ENCODE assay signal across 33 cellular contexts in the genomic region with DNA sequence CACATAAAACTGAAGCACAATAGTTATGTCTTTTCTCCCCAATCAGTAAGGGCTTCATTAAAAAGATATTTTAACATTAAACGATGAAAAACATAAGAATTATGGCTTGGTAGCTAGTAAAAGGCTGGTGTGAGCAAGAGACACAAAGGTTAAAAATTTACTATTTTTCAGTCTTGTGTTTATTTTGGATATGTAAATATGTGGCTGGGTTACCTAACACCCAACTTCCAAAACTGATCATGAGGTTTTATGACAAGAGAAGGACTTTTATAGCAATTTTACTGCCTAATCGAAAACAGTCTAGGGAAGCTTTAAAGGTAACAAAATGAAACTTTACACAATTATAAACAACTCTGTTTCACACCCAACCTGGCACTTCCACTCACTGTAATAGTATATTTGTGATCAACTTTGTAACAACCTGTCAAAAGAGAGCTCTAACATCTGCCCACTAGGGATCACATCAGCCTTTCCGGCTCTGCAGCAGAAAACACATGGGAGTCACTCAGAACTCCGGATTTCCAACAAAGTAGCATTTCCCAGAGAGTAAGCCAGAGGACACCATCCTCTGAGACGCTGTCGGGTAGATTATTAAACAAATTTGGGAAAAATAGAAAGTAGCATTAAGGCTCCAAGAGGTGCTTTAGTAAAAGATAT.
"Had no signal": no experiment of that assay in that cellular context is flagged by ENCODE, and none has a peak within 500 bp of the region (broad histone marks: within the 10 kb centered on the region; RNA-seq: fewer than 3 reads in every experiment).

No MANE protein-coding gene starts in this region.

- H3K4me3 ChIP-seq: cardiac muscle cell, MG63, SJCRH30, SK-N-MC had no signal

- H3K36me3 Mint-ChIP-seq: activated CD4-positive, alpha-beta memory T cell treated with anti-CD3 and anti-CD28 coated beads for 36 hours; activated naive CD4-positive, alpha-beta T cell treated with anti-CD3 and anti-CD28 coated beads, Interleukin-2, amount 10 ng/mL, durations not matched to agents 7 days and 5 days; activated naive CD8-positive, alpha-beta T cell had no signal

- H3K9me3 ChIP-seq: SJCRH30 had no signal

- DNase-seq: activated CD4-positive, alpha-beta memory T cell treated with anti-CD3 and anti-CD28 coated beads for 36 hours; activated CD4-positive, alpha-beta T cell treated with anti-CD3 and anti-CD28 coated beads for 36 hours; activated CD4-positive, alpha-beta T cell treated with anti-CD3 and anti-CD28 coated beads, Interleukin-2, amount 50 U/mL, for 1 hour; activated CD8-positive, alpha-beta memory T cell treated with anti-CD3 and anti-CD28 coated beads, Interleukin-2, amount 50 U/mL, for 4 hours; activated effector memory CD4-positive, alpha-beta T cell treated with Interleukin-2 at 50 U/mL for 16 hours; activated naive CD4-positive, alpha-beta T cell treated with anti-CD3 and anti-CD28 coated beads, Interleukin-2, amount 10 ng/mL, durations not matched to agents 7 days and 5 days; activated T-cell treated with anti-CD3 and anti-CD28 coated beads for 4 hours; activated T-cell treated with anti-CD3 and anti-CD28 coated beads, Interleukin-2, amount 50 U/mL, for 4 hours; amniotic stem cell; aorta; Kasumi-1; MG63; NCI-H1048; NCI-H1105 treated with DMSO at 0.1 percent for 48 hours; NCI-H1436; NCI-H1694; NCI-H1930; NCI-H2081 treated with DMSO at 0.1 percent for 48 hours; NCI-H226; NCI-H446 treated with DMSO at 0.1 percent for 48 hours; NCI-H69; NCI-H82; SHP77; SJCRH30 had no signal

- H3K27ac ChIP-seq: cardiac muscle cell, SJCRH30, SK-N-MC had no signal

- H3K36me3 ChIP-seq: cardiac muscle cell, MG63, SJCRH30 had no signal

- H3K4me1 ChIP-seq: SJCRH30 had no signal

- H3K4me3 Mint-ChIP-seq: activated CD4-positive, alpha-beta memory T cell treated with anti-CD3 and anti-CD28 coated beads for 36 hours; activated CD4-positive, alpha-beta T cell treated with anti-CD3 and anti-CD28 coated beads for 36 hours; activated naive CD4-positive, alpha-beta T cell treated with anti-CD3 and anti-CD28 coated beads, Interleukin-2, amount 10 ng/mL, durations not matched to agents 7 days and 5 days; activated naive CD8-positive, alpha-beta T cell; activated T-cell treated with anti-CD3 and anti-CD28 coated beads, Interleukin-2, amount 50 U/mL, for 4 hours; central memory CD8-positive, alpha-beta T cell; T-helper 1 cell treated with Interleukin-12 subunit alpha and Interleukin-12 subunit beta and Interleukin-4 antibody, amounts not matched to agents 30 μg/mL and 1 μg/mL, for 36 hours; T-helper 2 cell treated with Interferon-gamma antibody and Interleukin-4, amounts not matched to agents 5 μg/mL and 100 μg/mL, for 36 hours had no signal

- ATAC-seq: activated CD4-positive, alpha-beta T cell treated with anti-CD3 and anti-CD28 coated beads for 36 hours; activated CD4-positive, CD25-positive, alpha-beta regulatory T cell treated with anti-CD3 and anti-CD28 coated beads, Interleukin-2, amount 50 U/mL, for 24 hours; activated T-cell treated with anti-CD3 and anti-CD28 coated beads, Interleukin-2, amount 50 U/mL, for 4 hours; Panc1 had no signal

- H3K27ac Mint-ChIP-seq: activated CD4-positive, alpha-beta memory T cell treated with anti-CD3 and anti-CD28 coated beads for 36 hours; activated CD4-positive, alpha-beta T cell treated with anti-CD3 and anti-CD28 coated beads for 36 hours; activated naive CD4-positive, alpha-beta T cell treated with anti-CD3 and anti-CD28 coated beads, Interleukin-2, amount 10 ng/mL, durations not matched to agents 7 days and 5 days; activated naive CD8-positive, alpha-beta T cell; T-helper 1 cell treated with Interleukin-12 subunit alpha and Interleukin-12 subunit beta and Interleukin-4 antibody, amounts not matched to agents 30 μg/mL and 1 μg/mL, for 36 hours; T-helper 2 cell treated with Interferon-gamma antibody and Interleukin-4, amounts not matched to agents 5 μg/mL and 100 μg/mL, for 36 hours had no signal

- H3K27me3 ChIP-seq: cardiac muscle cell had no signal

- FAIRE-seq: TTC549 had no signal

- H3K9me3 Mint-ChIP-seq: activated CD4-positive, alpha-beta memory T cell treated with anti-CD3 and anti-CD28 coated beads for 36 hours; activated naive CD4-positive, alpha-beta T cell treated with anti-CD3 and anti-CD28 coated beads, Interleukin-2, amount 10 ng/mL, durations not matched to agents 7 days and 5 days; activated T-cell treated with anti-CD3 and anti-CD28 coated beads, Interleukin-2, amount 50 U/mL, for 4 hours; central memory CD8-positive, alpha-beta T cell; T-helper 1 cell treated with Interleukin-12 subunit alpha and Interleukin-12 subunit beta and Interleukin-4 antibody, amounts not matched to agents 30 μg/mL and 1 μg/mL, for 36 hours; T-helper 2 cell treated with Interferon-gamma antibody and Interleukin-4, amounts not matched to agents 5 μg/mL and 100 μg/mL, for 36 hours had no signal

- H3K4me1 Mint-ChIP-seq: activated CD4-positive, alpha-beta T cell treated with anti-CD3 and anti-CD28 coated beads for 36 hours; activated naive CD4-positive, alpha-beta T cell treated with anti-CD3 and anti-CD28 coated beads, Interleukin-2, amount 10 ng/mL, durations not matched to agents 7 days and 5 days; central memory CD8-positive, alpha-beta T cell had no signal
